ENCODE assay signal across 9 cellular contexts in genomic region chr5:10724799-10725507, GRCh38. TPM values are rescaled to one million over a fixed set of nuclear protein-coding genes. Genes with fewer than 3 reads are reported as not detected.
DNase-seq lines count a peak whose midpoint lies in the region; ATAC-seq lines count a peak whose summit lies in the region.
"Had no signal": no experiment of that assay in that cellular context is flagged by ENCODE, and none has a peak within 500 bp of the region (broad histone marks: within the 10 kb centered on the region; RNA-seq: fewer than 3 reads in every experiment).

No MANE protein-coding gene starts in this region.

- H3K36me3 ChIP-seq in CD4-positive, CD25-positive, alpha-beta regulatory T cell (ENCODE audit: control insufficient read depth, insufficient read depth, low read length): peaks cover 2% of the 10 kb centered on the region
- H3K36me3 ChIP-seq in neuronal stem cell (replicated peaks in 1 of 2; ENCODE audit: control insufficient read depth in 2 of 2, insufficient read depth in 2 of 2, low read length in 2 of 2): peaks cover 10 to 26% of the 10 kb centered on the region in 2 donors

- no peak overlapping the region for H2AK5ac ChIP-seq in neuronal stem cell (ENCODE audit: low read depth, low read length)

- no peak overlapping the region for H3K4me2 ChIP-seq in neuronal stem cell (ENCODE audit: insufficient read depth, low read length, poor library complexity, severe bottlenecking)

- no peak overlapping the region for H3K4me3 ChIP-seq in CD4-positive, CD25-positive, alpha-beta regulatory T cell (ENCODE audit: low read depth, low read length)
- H3K4me3 ChIP-seq in neuronal stem cell (ENCODE audit: low read length in 2 of 2): no peak overlapping the region

- no peak overlapping the region for H3K4me3 Mint-ChIP-seq in CD4-positive, CD25-positive, alpha-beta regulatory T cell
- no peak overlapping the region for H3K4me3 Mint-ChIP-seq in activated T-helper 2 cell treated with anti-CD3 and anti-CD28 coated beads, Interferon-gamma antibody, Interleukin-2, Interleukin-4, amounts not matched to agents 10 μg/mL and 5 μg/mL and 100 μg/mL, durations not matched to agents 14 hours and 24 hours and 36 hours (ENCODE audit: low read depth)

- H3K36me3 Mint-ChIP-seq in CD4-positive, CD25-positive, alpha-beta regulatory T cell: peaks cover 27% of the 10 kb centered on the region
- peaks cover 28% of the 10 kb centered on the region for H3K36me3 Mint-ChIP-seq in activated T-helper 2 cell treated with anti-CD3 and anti-CD28 coated beads, Interferon-gamma antibody, Interleukin-2, Interleukin-4, amounts not matched to agents 10 μg/mL and 5 μg/mL and 100 μg/mL, durations not matched to agents 14 hours and 24 hours and 36 hours (ENCODE audit: low read depth)

- no peak overlapping the region for H2AFZ ChIP-seq in neuronal stem cell (ENCODE audit: low read length)

- no peak for ATAC-seq in CD4-positive, CD25-positive, alpha-beta regulatory T cell (ENCODE audit: low read depth in 2 of 2)
- no peak for ATAC-seq in GM21367 (IDR thresholded peaks at IDR 0.05; ENCODE audit: unreplicated experiment)

- H3K23ac ChIP-seq in neuronal stem cell (ENCODE audit: low read depth, low read length, poor library complexity): peak overlapping the region; percentile 44

- H3K79me1 ChIP-seq in neuronal stem cell (ENCODE audit: low read depth, low read length): no peaks in the 10 kb centered on the region

- H3K27ac Mint-ChIP-seq in CD4-positive, CD25-positive, alpha-beta regulatory T cell: peak overlapping the region; percentile 33 to 43 (median 43)
- H3K27ac Mint-ChIP-seq in activated T-helper 2 cell treated with anti-CD3 and anti-CD28 coated beads, Interferon-gamma antibody, Interleukin-2, Interleukin-4, amounts not matched to agents 10 μg/mL and 5 μg/mL and 100 μg/mL, durations not matched to agents 14 hours and 24 hours and 36 hours: no peak overlapping the region

- H3K27ac ChIP-seq in CD4-positive, CD25-positive, alpha-beta regulatory T cell (ENCODE audit: insufficient read depth, low read length, poor library complexity, severe bottlenecking): no peak overlapping the region
- peak overlapping the region; percentile 72 for H3K27ac ChIP-seq in epithelial cell of prostate
- H3K27ac ChIP-seq in neuronal stem cell (replicated peaks; ENCODE audit: low read length): no peak overlapping the region

- H3K4me1 ChIP-seq in CD4-positive, CD25-positive, alpha-beta regulatory T cell (ENCODE audit: control insufficient read depth, insufficient read depth, low read length, poor library complexity, severe bottlenecking): no peaks in the 10 kb centered on the region
- peaks cover 0 to 7% of the 10 kb centered on the region in 2 donors for H3K4me1 ChIP-seq in neuronal stem cell (ENCODE audit: control insufficient read depth in 2 of 2, insufficient read depth in 1 of 2, low read depth in 1 of 2, low read length in 2 of 2)

- no peak overlapping the region for H3K18ac ChIP-seq in neuronal stem cell (ENCODE audit: low read length)

- H4K91ac ChIP-seq in neuronal stem cell (ENCODE audit: low read depth, low read length, poor library complexity): no peak overlapping the region

- WGBS in neuronal stem cell (ENCODE audit: extremely low coverage in 2 of 2, insufficient read length in 2 of 2, insufficient replicate concordance in 1 of 2), 2 donors: no CpG with 5 or more reads among the region's 16 CpGs

- H3K27me3 Mint-ChIP-seq in CD4-positive, CD25-positive, alpha-beta regulatory T cell: no peaks in the 10 kb centered on the region
- no peaks in the 10 kb centered on the region for H3K27me3 Mint-ChIP-seq in activated T-helper 2 cell treated with anti-CD3 and anti-CD28 coated beads, Interferon-gamma antibody, Interleukin-2, Interleukin-4, amounts not matched to agents 10 μg/mL and 5 μg/mL and 100 μg/mL, durations not matched to agents 14 hours and 24 hours and 36 hours (ENCODE audit: low read depth)

- no peak for DNase-seq in CD4-positive, CD25-positive, alpha-beta regulatory T cell
- DNase-seq in NCI-H748 treated with DMSO at 0.1 percent for 48 hours (lab: John Stamatoyannopoulos, UW) (peak; percentile 47), epithelial cell of prostate (ENCODE audit: low read depth, low spot score) (no peak), neuronal stem cell (ENCODE audit: low spot score) (no peak), OCI-M1 (lab: John Stamatoyannopoulos, UW) (no peak)
- no peak for DNase-seq in activated T-helper 2 cell treated with anti-CD3 and anti-CD28 coated beads, Interferon-gamma antibody, Interleukin-2, Interleukin-4, amounts not matched to agents 10 μg/mL and 5 μg/mL and 100 μg/mL, durations not matched to agents 14 hours and 24 hours and 36 hours (ENCODE audit: low spot score)
- DNase-seq in stimulated activated naive CD4-positive, alpha-beta T cell treated with Interleukin-2 at 50 U/mL for 16 hours (lab: John Stamatoyannopoulos, UW): no peak
- DNase-seq: NK-92 treated with Interleukin-12 subunit alpha and Interleukin-12 subunit beta, amount 100 ng/mL, for 24 hours had no signal

- no peak overlapping the region for H2BK120ac ChIP-seq in neuronal stem cell (ENCODE audit: low read depth, low read length)

- peaks cover 0 to 4% (median 0%) of the 10 kb centered on the region in 7 donors for H3K9me3 Mint-ChIP-seq in CD4-positive, CD25-positive, alpha-beta regulatory T cell
- H3K9me3 Mint-ChIP-seq in activated T-helper 2 cell treated with anti-CD3 and anti-CD28 coated beads, Interferon-gamma antibody, Interleukin-2, Interleukin-4, amounts not matched to agents 10 μg/mL and 5 μg/mL and 100 μg/mL, durations not matched to agents 14 hours and 24 hours and 36 hours: no peaks in the 10 kb centered on the region

- no peak overlapping the region for H2BK12ac ChIP-seq in neuronal stem cell (ENCODE audit: low read length)

- H4K8ac ChIP-seq in neuronal stem cell (ENCODE audit: low read depth, low read length): no peak overlapping the region

- H3K9ac ChIP-seq in neuronal stem cell (ENCODE audit: low read depth, low read length, poor library complexity): no peak overlapping the region

- H3K27me3 ChIP-seq in CD4-positive, CD25-positive, alpha-beta regulatory T cell (ENCODE audit: control insufficient read depth, insufficient read depth, low read length): no peaks in the 10 kb centered on the region
- no peaks in the 10 kb centered on the region for H3K27me3 ChIP-seq in neuronal stem cell (ENCODE audit: control insufficient read depth in 3 of 3, insufficient read depth in 3 of 3, low read depth in 1 of 3, low read length in 3 of 3)

- no peak overlapping the region for H2BK5ac ChIP-seq in neuronal stem cell (ENCODE audit: low read length)

- intact Hi-C loops in activated T-helper 2 cell treated with anti-CD3 and anti-CD28 coated beads, Interferon-gamma antibody, Interleukin-2, Interleukin-4, amounts not matched to agents 10 μg/mL and 5 μg/mL and 100 μg/mL, durations not matched to agents 14 hours and 24 hours and 36 hours (cut with micrococcal nuclease): no loop called here

- H2BK15ac ChIP-seq in neuronal stem cell (ENCODE audit: low read length): no peak overlapping the region

- H3K4me1 Mint-ChIP-seq in CD4-positive, CD25-positive, alpha-beta regulatory T cell: peaks cover 4 to 33% (median 9%) of the 10 kb centered on the region in 4 donors
- H3K4me1 Mint-ChIP-seq in activated T-helper 2 cell treated with anti-CD3 and anti-CD28 coated beads, Interferon-gamma antibody, Interleukin-2, Interleukin-4, amounts not matched to agents 10 μg/mL and 5 μg/mL and 100 μg/mL, durations not matched to agents 14 hours and 24 hours and 36 hours (ENCODE audit: low read depth): peaks cover 13% of the 10 kb centered on the region

- no peak overlapping the region for H3K14ac ChIP-seq in neuronal stem cell (ENCODE audit: low read length)

- H3K9me3 ChIP-seq in CD4-positive, CD25-positive, alpha-beta regulatory T cell (ENCODE audit: control insufficient read depth in 2 of 2, low read length in 2 of 2): no peaks in the 10 kb centered on the region
- H3K9me3 ChIP-seq in neuronal stem cell (replicated peaks in 1 of 2; ENCODE audit: control insufficient read depth in 2 of 2, insufficient read depth in 1 of 2, low read depth in 1 of 2, low read length in 2 of 2): no peaks in the 10 kb centered on the region

- no peak overlapping the region for H3K4ac ChIP-seq in neuronal stem cell (ENCODE audit: low read length)

RNA-seq across cellular contexts. Expression of gene DAP, which starts 36.1 kb away (rescaled TPM):
- 39.8 TPM for total RNA-seq in CD4-positive, CD25-positive, alpha-beta regulatory T cell
- 10 to 100 TPM; 50.1 to 64.2 (median 54.7) TPM for polyA plus RNA-seq in CD4-positive, CD25-positive, alpha-beta regulatory T cell
- polyA plus RNA-seq in neuronal stem cell (2013, experiment 1 of 2): 78.1 TPM
- polyA plus RNA-seq in neuronal stem cell (2013, experiment 2 of 2): 78.6 TPM
- total RNA-seq in activated T-helper 2 cell treated with anti-CD3 and anti-CD28 coated beads, Interferon-gamma antibody, Interleukin-2, Interleukin-4, amounts not matched to agents 10 μg/mL and 5 μg/mL and 100 μg/mL, durations not matched to agents 14 hours and 24 hours and 36 hours: 51.3 and 56.6 TPM in 2 replicates
